8 cellular contexts compared by ENCODE assay signal in genomic region chr10:89389254-89389653, GRCh38. TPM values are rescaled to one million over a fixed set of nuclear protein-coding genes. Genes with fewer than 3 reads are reported as not detected.
DNase-seq lines count a peak whose midpoint lies in the region; ATAC-seq and TF ChIP-seq lines count a peak whose summit lies in the region.

No MANE protein-coding gene starts in this region.

- peaks cover 28% of the 10 kb centered on the region for H3F3A ChIP-seq in MM.1S (ENCODE audit: insufficient read depth, low read length)

- H3K4me2 ChIP-seq in MM.1S (ENCODE audit: low read depth, low read length) = no peak overlapping the region

- H3K36me3 ChIP-seq in MM.1S (replicated peaks; ENCODE audit: insufficient read depth, low read length) (no peaks in the 10 kb centered on the region), testis (ENCODE audit: low read depth, missing control alignments) (no peaks in the 10 kb centered on the region), aorta (ENCODE audit: control insufficient read depth in 1 of 2, insufficient read depth in 2 of 2, low read length in 1 of 2) (no peaks in the 10 kb centered on the region)

- H3K27me3 ChIP-seq in MM.1S (replicated peaks; ENCODE audit: insufficient read depth, low read length) (no peaks in the 10 kb centered on the region), testis (no peaks in the 10 kb centered on the region), aorta (ENCODE audit: control insufficient read depth in 1 of 2, insufficient read depth in 2 of 2, low read length in 1 of 2) (no peaks in the 10 kb centered on the region)

- H3K4me1 ChIP-seq in MM.1S (ENCODE audit: low read length) (peaks cover 23% of the 10 kb centered on the region), testis (peaks cover 25% of the 10 kb centered on the region), aorta (ENCODE audit: control insufficient read depth in 1 of 2, insufficient read depth in 2 of 2, low read length in 2 of 2) (peaks cover 1 to 3% of the 10 kb centered on the region in 2 donors)

- no peaks in the 10 kb centered on the region for H3K79me2 ChIP-seq in MM.1S (ENCODE audit: low read length)

- H3K9me2 ChIP-seq in MM.1S (replicated peaks; ENCODE audit: insufficient read depth, low read length) = no peaks in the 10 kb centered on the region

- no peak overlapping the region for H3K27ac ChIP-seq in MM.1S (ENCODE audit: low read length)
- no peak overlapping the region for H3K27ac ChIP-seq in testis
- H3K27ac ChIP-seq in aorta (ENCODE audit: low read depth in 1 of 2, low read length in 2 of 2) = no peak overlapping the region

- H3K9me3 ChIP-seq in MM.1S (replicated peaks; ENCODE audit: insufficient read depth, low read length) (no peaks in the 10 kb centered on the region), testis (no peaks in the 10 kb centered on the region), aorta (ENCODE audit: control insufficient read depth, low read length) (no peaks in the 10 kb centered on the region)

- intact Hi-C loops in testis (cut with DNase I; ENCODE audit: low total_unique reads) (no loop called here), aorta (cut with DNase I) (no loop called here)

- peak; percentile 39 for TF ChIP-seq CTCF in MM.1S (IDR thresholded peaks at IDR 0.05; ENCODE audit: low read length)
- peak in 1 of 3 experiments; percentile 35 for TF ChIP-seq CTCF in testis (IDR thresholded peaks at IDR 0.05)

- DNase-seq in NCI-H1105 treated with DMSO at 0.1 percent for 48 hours (lab: John Stamatoyannopoulos, UW) = peak; percentile 24
- DNase-seq in NCI-H1105 (lab: John Stamatoyannopoulos, UW) = no peak
- DNase-seq in MM.1S = peak; percentile 56
- peak; percentile 43 for DNase-seq in dermis blood vessel endothelial cell
- DNase-seq in renal cortical epithelial cell (ENCODE audit: low read depth) = peak; percentile 70
- DNase-seq in testis = no peak
- DNase-seq in aorta = no peak
- DNase-seq in GM19238 (ENCODE audit: insufficient read length, low spot score) = no peak

- H3K4me3 ChIP-seq in MM.1S (ENCODE audit: low read length) (no peak overlapping the region), testis (no peak overlapping the region), aorta (ENCODE audit: low read length in 2 of 2) (no peak overlapping the region)

- WGBS in testis, 2 donors = 73 to 85% methylated on average over 1 of the region's 1 CpG
- WGBS in aorta, 2 donors = 83 to 86% methylated on average over 1 of the region's 1 CpG

- no peaks in the 10 kb centered on the region for H4K20me1 ChIP-seq in MM.1S (ENCODE audit: insufficient read depth, low read length)

- no peak overlapping the region for H3K9ac ChIP-seq in MM.1S (ENCODE audit: low read length)

- no peak overlapping the region for H2AFZ ChIP-seq in MM.1S (ENCODE audit: low read length)

- no peak for ATAC-seq in aorta (ENCODE audit: low FRiP score)

- TF ChIP-seq POLR2A in testis (IDR thresholded peaks at IDR 0.05) = no peak

RNA-seq across cellular contexts. Expression of gene IFIT1, which starts 3.2 kb away (rescaled TPM):
- total RNA-seq in dermis blood vessel endothelial cell = 2.2 and 2.6 TPM in 2 replicates
- total RNA-seq in renal cortical epithelial cell = 10.2 and 23.3 TPM in 2 replicates
- 10 to 100 TPM; 13.1 to 15.3 TPM for total RNA-seq in testis
- polyA plus RNA-seq in testis (ENCODE audit: insufficient read depth, low read depth, low replicate concordance) = 14.8 TPM
- 10 to 100 TPM; 13.2 to 17.9 TPM for total RNA-seq in aorta
- polyA plus RNA-seq in aorta = 10 to 100 TPM; 13.6 to 17.7 TPM

RNA-seq across cellular contexts. Expression of gene IFIT1B, which starts 11.4 kb away (rescaled TPM):
- total RNA-seq in dermis blood vessel endothelial cell (not detected in 2 replicates), renal cortical epithelial cell (not detected in 2 replicates), testis (not detected), aorta (under 1 TPM; 0.16 to 0.87 TPM)
- polyA plus RNA-seq in testis (ENCODE audit: insufficient read depth, low read depth, low replicate concordance) (not detected), aorta (not detected)

RNA-seq across cellular contexts. Expression of gene IFIT5, which starts 25.1 kb away (rescaled TPM):
- total RNA-seq in dermis blood vessel endothelial cell (12.4 and 20.3 TPM in 2 replicates), renal cortical epithelial cell (16.0 and 41.0 TPM in 2 replicates), testis (1 to 10 TPM; 8.2 to 9.2 TPM), aorta (10 to 100 TPM; 18.5 to 19.0 TPM)
- polyA plus RNA-seq in testis (ENCODE audit: insufficient read depth, low read depth, low replicate concordance) (6.9 TPM), aorta (10 to 100 TPM; 13.3 to 14.3 TPM)

Comparison
In these comparisons a context has a peak if more than half of its experiments do, and no peak if none do; other contexts are left out.
1. DNase-seq: peak in NCI-H1105 treated with DMSO at 0.1 percent for 48 hours (single experiment), MM.1S (single experiment), dermis blood vessel endothelial cell (single experiment) and renal cortical epithelial cell (single experiment); none in NCI-H1105 (single experiment), testis (single experiment), aorta (0 of 2) and GM19238 (single experiment).